In the genomic region with DNA sequence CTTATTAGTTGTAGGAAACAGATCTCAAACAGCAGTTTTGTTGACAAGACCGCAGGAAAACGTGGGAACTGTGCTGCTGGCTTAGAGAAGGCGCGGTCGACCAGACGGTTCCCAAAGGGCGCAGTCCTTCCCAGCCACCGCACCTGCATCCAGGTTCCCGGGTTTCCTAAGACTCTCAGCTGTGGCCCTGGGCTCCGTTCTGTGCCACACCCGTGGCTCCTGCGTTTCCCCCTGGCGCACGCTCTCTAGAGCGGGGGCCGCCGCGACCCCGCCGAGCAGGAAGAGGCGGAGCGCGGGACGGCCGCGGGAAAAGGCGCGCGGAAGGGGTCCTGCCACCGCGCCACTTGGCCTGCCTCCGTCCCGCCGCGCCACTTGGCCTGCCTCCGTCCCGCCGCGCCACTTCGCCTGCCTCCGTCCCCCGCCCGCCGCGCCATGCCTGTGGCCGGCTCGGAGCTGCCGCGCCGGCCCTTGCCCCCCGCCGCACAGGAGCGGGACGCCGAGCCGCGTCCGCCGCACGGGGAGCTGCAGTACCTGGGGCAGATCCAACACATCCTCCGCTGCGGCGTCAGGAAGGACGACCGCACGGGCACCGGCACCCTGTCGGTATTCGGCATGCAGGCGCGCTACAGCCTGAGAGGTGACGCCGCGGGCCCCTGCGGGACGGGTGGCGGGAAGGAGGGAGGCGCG, we compare ENCODE assay signal across 7 cellular contexts. TPM values are rescaled to one million over a fixed set of nuclear protein-coding genes. Genes with fewer than 3 reads are reported as not detected.
DNase-seq lines count a peak whose midpoint lies in the region; ATAC-seq and TF ChIP-seq lines count a peak whose summit lies in the region.

A gene (plus strand): TSS at position 343 of the 687 bp plus-strand sequence. CDS start 90 bp downstream, at position 433.

- H3K27ac ChIP-seq in Peyer's patch = peak within 1 kb of the TSS; percentile 10 to 80 (median 56)

- peak within 1 kb of the TSS; percentile 91 for H3K4me3 Mint-ChIP-seq in activated naive CD8-positive, alpha-beta T cell

- intact Hi-C loops in left cardiac atrium (cut with DNase I) = no loop called here

- no peaks in the 10 kb centered on the region for H3K36me3 ChIP-seq in Peyer's patch

- H3K4me3 ChIP-seq in GM12865 (ENCODE audit: low read depth, low read length) = peak within 1 kb of the TSS; percentile 74
- peak within 1 kb of the TSS; percentile 39 to 76 (median 69) for H3K4me3 ChIP-seq in Peyer's patch

- DNase-seq in GM12865 (ENCODE audit: low read depth) = peak; percentile 85
- peak; percentile 50 for DNase-seq in HCEC 1CT
- peak in 2 of 3 donors; percentile 76 to 82 for DNase-seq in Peyer's patch
- peak; percentile 24 for DNase-seq in left cardiac atrium
- peak; percentile 48 for DNase-seq in renal cortical epithelial cell (ENCODE audit: low read depth)

- H3K27me3 ChIP-seq in Peyer's patch = no peaks in the 10 kb centered on the region

- peak; percentile 66 to 67 for ATAC-seq in left cardiac atrium

- no peak within 1 kb of the TSS for H3K27ac Mint-ChIP-seq in activated naive CD8-positive, alpha-beta T cell

- H3K9me3 Mint-ChIP-seq in activated naive CD8-positive, alpha-beta T cell (ENCODE audit: low read depth) = no peaks in the 10 kb centered on the region

- no peak for TF ChIP-seq CTCF in GM12865 (IDR thresholded peaks at IDR 0.05; ENCODE audit: insufficient read depth, low read depth, low read length, missing control alignments)
- peak; percentile 24; the same call in 1 of the 2 replicates for TF ChIP-seq CTCF in LNCAP (IDR thresholded peaks at IDR 0.05)
- TF ChIP-seq CTCF in Peyer's patch (IDR thresholded peaks at IDR 0.05) = peak in 2 of 6 experiments; percentile 15 to 32

- peaks cover 0 to 6% (median 3%) of the 10 kb centered on the region in 4 donors for H3K4me1 ChIP-seq in Peyer's patch

- H3K36me3 Mint-ChIP-seq in activated naive CD8-positive, alpha-beta T cell = peaks cover 8% of the 10 kb centered on the region

- peaks cover 27% of the 10 kb centered on the region for H3K27me3 Mint-ChIP-seq in activated naive CD8-positive, alpha-beta T cell

- no peaks in the 10 kb centered on the region for H3K9me3 ChIP-seq in Peyer's patch

- no peak for TF ChIP-seq POLR2A in Peyer's patch (IDR thresholded peaks at IDR 0.05)

- H3K4me1 Mint-ChIP-seq in activated naive CD8-positive, alpha-beta T cell (ENCODE audit: low read depth) = peaks cover 11% of the 10 kb centered on the region

RNA-seq across cellular contexts. Expression of the gene that starts here (rescaled TPM):
- 10 to 100 TPM in 3 of 4 donors, 1 to 10 TPM in 1; 6.7 to 71.8 (median 11.7) TPM for total RNA-seq in Peyer's patch
- 1 to 10 TPM; 3.8 to 7.3 TPM for total RNA-seq in left cardiac atrium
- 19.4 and 25.9 TPM in 2 replicates for total RNA-seq in renal cortical epithelial cell

Comparison
In these comparisons a context has a peak if more than half of its experiments do, and no peak if none do; other contexts are left out.
1. Peak in every context shown above with its lines: DNase-seq, ATAC-seq, H3K4me3 ChIP-seq and H3K27ac ChIP-seq.
2. DNase-seq: peak in every context shown above with its lines; median percentile 85 in GM12865; 79 in Peyer's patch; 50 in HCEC 1CT; 48 in renal cortical epithelial cell; 24 in left cardiac atrium.